25 cellular contexts compared by ENCODE assay signal in genomic region chr16:3638916-3639644, GRCh38. TPM values are rescaled to one million over a fixed set of nuclear protein-coding genes. Genes with fewer than 3 reads are reported as not detected.
DNase-seq lines count a peak whose midpoint lies in the region; ATAC-seq and TF ChIP-seq lines count a peak whose summit lies in the region.
"Had no signal": no experiment of that assay in that cellular context is flagged by ENCODE, and none has a peak within 500 bp of the region (broad histone marks: within the 10 kb centered on the region; RNA-seq: fewer than 3 reads in every experiment).

No MANE protein-coding gene starts in this region.

- no peak for TF ChIP-seq POLR2A in spleen (IDR thresholded peaks at IDR 0.05)

- H3K4me3 ChIP-seq in HUES48 (ENCODE audit: low read depth, low read length), result no peak overlapping the region
- H3K4me3 ChIP-seq in iPS-20b (ENCODE audit: low read length), result no peak overlapping the region
- H3K4me3 ChIP-seq in spleen, result no peak overlapping the region
- H3K4me3 ChIP-seq: dorsolateral prefrontal cortex, HAP-1, skin epidermis had no signal

- H3K9me3 ChIP-seq in HUES48 (ENCODE audit: control insufficient read depth, insufficient read depth, low read length) (no peaks in the 10 kb centered on the region), iPS-20b (ENCODE audit: insufficient read depth, low read depth, low read length) (no peaks in the 10 kb centered on the region), spleen (no peaks in the 10 kb centered on the region)
- H3K9me3 ChIP-seq: BE2C, Caco-2 had no signal

- H3K27ac ChIP-seq in HUES48 (ENCODE audit: low read depth, low read length) (peak overlapping the region; percentile 16), iPS-20b (ENCODE audit: low read length) (no peak overlapping the region), spleen (no peak overlapping the region)
- H3K27ac ChIP-seq: dorsolateral prefrontal cortex, epithelial cell of prostate, skin epidermis had no signal

- no peak overlapping the region for H3K4me3 Mint-ChIP-seq in activated T-cell treated with anti-CD3 and anti-CD28 coated beads, Interleukin-2, amount 50 U/mL, for 24 hours
- H3K4me3 Mint-ChIP-seq: activated naive CD4-positive, alpha-beta T cell treated with anti-CD3 and anti-CD28 coated beads, Interleukin-2, amount 10 ng/mL, durations not matched to agents 7 days and 5 days; central memory CD8-positive, alpha-beta T cell had no signal

- no peaks in the 10 kb centered on the region for H3K27me3 Mint-ChIP-seq in activated T-cell treated with anti-CD3 and anti-CD28 coated beads, Interleukin-2, amount 50 U/mL, for 24 hours
- H3K27me3 Mint-ChIP-seq: activated naive CD4-positive, alpha-beta T cell treated with anti-CD3 and anti-CD28 coated beads, Interleukin-2, amount 10 ng/mL, durations not matched to agents 7 days and 5 days; central memory CD8-positive, alpha-beta T cell; naive B cell had no signal

- DNase-seq in activated T-cell treated with anti-CD3 and anti-CD28 coated beads, Interleukin-2, amount 50 U/mL, for 24 hours, result peak; percentile 25
- no peak for DNase-seq in activated T-cell treated with anti-CD3 and anti-CD28 coated beads, Interleukin-2, amount 50 U/mL, for 1 hour
- DNase-seq in spleen (peak; percentile 35), SK-N-DZ (ENCODE audit: low spot score) (no peak), GM13976 (ENCODE audit: low spot score) (no peak)
- DNase-seq: activated naive CD4-positive, alpha-beta T cell treated with anti-CD3 and anti-CD28 coated beads, Interleukin-2, amount 10 ng/mL, durations not matched to agents 7 days and 5 days; BE2C; Caco-2; DMS79 treated with DMSO at 0.1 percent for 48 hours; mesenchymal stem cell; naive B cell; NCI-H1694; NCI-H69; occipital lobe; stimulated activated CD4-positive, alpha-beta T cell treated with anti-CD3 and anti-CD28 coated beads, Interleukin-2, amount 100 ng/mL, for 24 hours; T-helper 9 cell had no signal

- H3K4me1 ChIP-seq in HUES48 (ENCODE audit: control insufficient read depth, insufficient read depth, low read length), result peaks cover 22% of the 10 kb centered on the region
- H3K4me1 ChIP-seq in iPS-20b (ENCODE audit: insufficient read depth, low read length), result peaks cover 16% of the 10 kb centered on the region; the same call in 1 of the 2 replicates
- H3K4me1 ChIP-seq in spleen, result peaks cover 0 to 17% (median 14%) of the 10 kb centered on the region in 6 donors
- H3K4me1 ChIP-seq: HAP-1 had no signal

- WGBS in spleen, 5 donors, result 82 to 97% (median 95%) methylated on average over 13 of the region's 13 CpGs

- H3K36me3 ChIP-seq in HUES48 (ENCODE audit: control insufficient read depth, insufficient read depth, low read length) (0 out of 2 replicates have a peak, but pooled peaks cover 2% of the 10 kb centered on the region), iPS-20b (ENCODE audit: insufficient read depth, low read depth, low read length) (no peaks in the 10 kb centered on the region), spleen (peaks cover 0 to 42% (median 27%) of the 10 kb centered on the region in 6 donors)
- H3K36me3 ChIP-seq: BE2C, HAP-1 had no signal

- no peaks in the 10 kb centered on the region for H3K9me3 Mint-ChIP-seq in activated T-cell treated with anti-CD3 and anti-CD28 coated beads, Interleukin-2, amount 50 U/mL, for 24 hours
- H3K9me3 Mint-ChIP-seq: activated naive CD4-positive, alpha-beta T cell treated with anti-CD3 and anti-CD28 coated beads, Interleukin-2, amount 10 ng/mL, durations not matched to agents 7 days and 5 days; central memory CD8-positive, alpha-beta T cell; naive B cell had no signal

- in situ Hi-C loops in GM13976 (cut with MboI; ENCODE audit: low sequenced_read_pairs, unreplicated experiment), result no loop called here

- H3K27me3 ChIP-seq in HUES48 (ENCODE audit: control insufficient read depth, insufficient read depth, low read length) (no peaks in the 10 kb centered on the region), iPS-20b (ENCODE audit: insufficient read depth, low read length) (no peaks in the 10 kb centered on the region), spleen (replicated peaks in 1 of 7) (no peaks in the 10 kb centered on the region)
- H3K27me3 ChIP-seq: BE2C, dorsolateral prefrontal cortex had no signal

- no peak overlapping the region for H3K27ac Mint-ChIP-seq in activated T-cell treated with anti-CD3 and anti-CD28 coated beads, Interleukin-2, amount 50 U/mL, for 24 hours
- H3K27ac Mint-ChIP-seq: activated naive CD4-positive, alpha-beta T cell treated with anti-CD3 and anti-CD28 coated beads, Interleukin-2, amount 10 ng/mL, durations not matched to agents 7 days and 5 days had no signal

- TF ChIP-seq CTCF in spleen (IDR thresholded peaks at IDR 0.05 in 8 of 11, conservative IDR thresholded peaks at IDR 0.05 in 3 of 11), result no peak
- TF ChIP-seq CTCF in GM13976 (IDR thresholded peaks at IDR 0.05; ENCODE audit: borderline replicate concordance, control extremely low read depth, extremely low read depth, insufficient read depth, missing control alignments), result no peak

- intact Hi-C loops in spleen (cut with DNase I; ENCODE audit: low total_unique reads), result no loop called here

- H3K4me1 Mint-ChIP-seq in activated T-cell treated with anti-CD3 and anti-CD28 coated beads, Interleukin-2, amount 50 U/mL, for 24 hours (ENCODE audit: low read depth), result peaks cover 28% of the 10 kb centered on the region

- no peak for ATAC-seq in GM18511 (IDR thresholded peaks at IDR 0.05; ENCODE audit: unreplicated experiment)
- ATAC-seq: SK-N-SH treated with all-trans-retinoic acid at 6 μM for 48 hours had no signal

- H3K9ac ChIP-seq in HUES48 (ENCODE audit: low read depth, low read length), result no peak overlapping the region
- H3K9ac ChIP-seq in iPS-20b (ENCODE audit: low read depth, low read length), result peak overlapping the region; percentile 22; the same call in 1 of the 2 replicates

- H3K36me3 Mint-ChIP-seq in activated T-cell treated with anti-CD3 and anti-CD28 coated beads, Interleukin-2, amount 50 U/mL, for 24 hours (ENCODE audit: low read depth), result peaks cover 10% of the 10 kb centered on the region

RNA-seq across cellular contexts. Expression of gene DNASE1, which starts 15.4 kb away (rescaled TPM):
- total RNA-seq in spleen, result 10 to 100 TPM; 23.9 to 51.9 (median 26.7) TPM
- 10 to 100 TPM in 1 of 3 donors, 1 to 10 TPM in 2; 6.1 to 16.9 (median 8.2) TPM for polyA plus RNA-seq in spleen
- 18.7 and 22.3 TPM in 2 replicates for polyA plus RNA-seq in SK-N-DZ (2014; cell fraction: cytosol; rRNA removed)
- polyA plus RNA-seq in SK-N-DZ (2014; cell fraction: nucleus; rRNA removed), result 16.6 and 27.5 TPM in 2 replicates

RNA-seq across cellular contexts. Expression of gene SLX4, which starts 27.7 kb away (rescaled TPM):
- 1 to 10 TPM; 5.9 to 8.8 (median 7.3) TPM for total RNA-seq in spleen
- polyA plus RNA-seq in spleen, result 1 to 10 TPM; 1.8 to 4.0 (median 2.4) TPM
- polyA plus RNA-seq in SK-N-DZ (2014; cell fraction: cytosol; rRNA removed), result 4.0 and 4.2 TPM in 2 replicates
- 9.0 and 13.8 TPM in 2 replicates for polyA plus RNA-seq in SK-N-DZ (2014; cell fraction: nucleus; rRNA removed)

Comparison
In these comparisons a context has a peak if more than half of its experiments do, and no peak if none do; other contexts are left out.
1. DNase-seq: peak in activated T-cell treated with anti-CD3 and anti-CD28 coated beads, Interleukin-2, amount 50 U/mL, for 24 hours (single experiment) and spleen (single experiment); none in activated T-cell treated with anti-CD3 and anti-CD28 coated beads, Interleukin-2, amount 50 U/mL, for 1 hour (single experiment), SK-N-DZ (single experiment) and GM13976 (single experiment).